Comparison of ENCODE assay signal across 14 cellular contexts in genomic region chr11:134944131-134944530, GRCh38.
A peak's percentile ranks its signal among the peaks of the same experiment; 100 is the strongest.
DNase-seq lines count a peak whose midpoint lies in the region; TF ChIP-seq lines count a peak whose summit lies in the region.
"Had no signal": no experiment of that assay in that cellular context is flagged by ENCODE, and none has a peak within 500 bp of the region (broad histone marks: within the 10 kb centered on the region; RNA-seq: fewer than 3 reads in every experiment).

No MANE protein-coding gene starts in this region.

- TF ChIP-seq POLR2A in esophagus muscularis mucosa (IDR thresholded peaks at IDR 0.05; ENCODE audit: low read depth) (no peak), thyroid gland (IDR thresholded peaks at IDR 0.05) (no peak), Peyer's patch (IDR thresholded peaks at IDR 0.05) (no peak)

- H3K27me3 ChIP-seq in MG63 (no peaks in the 10 kb centered on the region), esophagus muscularis mucosa (peaks cover 0 to 39% (median 0%) of the 10 kb centered on the region in 4 donors), thyroid gland (no peaks in the 10 kb centered on the region), Peyer's patch (no peaks in the 10 kb centered on the region)
- H3K27me3 ChIP-seq: BLaER1 had no signal

- 84% methylated on average over 4 of the region's 5 CpGs for WGBS in esophagus muscularis mucosa
- WGBS in thyroid gland, 2 donors = 82 to 94% methylated on average over 5 of the region's 5 CpGs

- TF ChIP-seq CTCF in esophagus muscularis mucosa (IDR thresholded peaks at IDR 0.05) (no peak), thyroid gland (IDR thresholded peaks at IDR 0.05) (no peak), Peyer's patch (IDR thresholded peaks at IDR 0.05) (no peak)

- H3K4me3 ChIP-seq in MG63 (no peak overlapping the region), esophagus muscularis mucosa (no peak overlapping the region), thyroid gland (replicated peaks in 1 of 3) (no peak overlapping the region), Peyer's patch (no peak overlapping the region)
- H3K4me3 ChIP-seq: BLaER1 had no signal

- intact Hi-C loops in esophagus muscularis mucosa (cut with DNase I) = no loop called here
- intact Hi-C loops in thyroid gland (cut with DNase I) = no loop called here

- no peaks in the 10 kb centered on the region for H3K36me3 ChIP-seq in MG63
- H3K36me3 ChIP-seq in esophagus muscularis mucosa = no peaks in the 10 kb centered on the region
- no peaks in the 10 kb centered on the region for H3K36me3 ChIP-seq in thyroid gland
- H3K36me3 ChIP-seq in Peyer's patch = no peaks in the 10 kb centered on the region
- H3K36me3 ChIP-seq: BLaER1 had no signal

- no peak overlapping the region for H3K27ac ChIP-seq in esophagus muscularis mucosa (replicated peaks in 1 of 4)
- peak overlapping the region; percentile 87 to 93 (median 91) for H3K27ac ChIP-seq in thyroid gland
- no peak overlapping the region for H3K27ac ChIP-seq in Peyer's patch
- H3K27ac ChIP-seq: BLaER1, C4-2B had no signal

- TF ChIP-seq EP300 in esophagus muscularis mucosa (IDR thresholded peaks at IDR 0.05) = no peak

- DNase-seq in MG63 (peak; percentile 37), esophagus muscularis mucosa (ENCODE audit: extremely low spot score) (peak; percentile 75), thyroid gland (no peak), Peyer's patch (no peak), NCI-H146 (lab: John Stamatoyannopoulos, UW) (no peak), activated gamma-delta T cell treated with Interleukin-2 at 50 U/mL for 16 hours (no peak)
- DNase-seq: Caco-2; CD4-positive, CD25-positive, alpha-beta regulatory T cell; CD8-positive, alpha-beta T cell; DMS153; DND-41; HCEC 1CT had no signal

- peaks cover 0 to 4% (median 0%) of the 10 kb centered on the region in 4 donors for H3K4me1 ChIP-seq in esophagus muscularis mucosa
- H3K4me1 ChIP-seq in thyroid gland = peaks cover 54 to 73% of the 10 kb centered on the region in 2 donors
- H3K4me1 ChIP-seq in Peyer's patch = no peaks in the 10 kb centered on the region
- H3K4me1 ChIP-seq: BLaER1, Caco-2 had no signal

- H3K9me3 ChIP-seq in MG63 = no peaks in the 10 kb centered on the region
- no peaks in the 10 kb centered on the region for H3K9me3 ChIP-seq in esophagus muscularis mucosa
- H3K9me3 ChIP-seq in thyroid gland = no peaks in the 10 kb centered on the region
- no peaks in the 10 kb centered on the region for H3K9me3 ChIP-seq in Peyer's patch
- H3K9me3 ChIP-seq: BLaER1, Caco-2 had no signal

Comparison
In these comparisons a context has a peak if more than half of its experiments do, and no peak if none do; other contexts are left out.
1. DNase-seq: peak in MG63 (single experiment) and esophagus muscularis mucosa (single experiment); none in thyroid gland (0 of 2), Peyer's patch (0 of 3), NCI-H146 (single experiment) and activated gamma-delta T cell treated with Interleukin-2 at 50 U/mL for 16 hours (single experiment).
2. H3K27ac ChIP-seq: peak in thyroid gland (3 of 3); none in esophagus muscularis mucosa (0 of 4) and Peyer's patch (0 of 4).